In genomic region chr2:68413466-68413865, GRCh38 we compare ENCODE assay signal across 27 cellular contexts. TPM values are rescaled to one million over a fixed set of nuclear protein-coding genes. Genes with fewer than 3 reads are reported as not detected.
"Had no signal": no experiment of that assay in that cellular context is flagged by ENCODE, and none has a peak within 500 bp of the region (broad histone marks: within the 10 kb centered on the region; RNA-seq: fewer than 3 reads in every experiment).

No MANE protein-coding gene starts in this region.

- H3K4me3 ChIP-seq: esophagus squamous epithelium, pancreas, prostate gland, sigmoid colon, testis, transverse colon had no signal

- ATAC-seq: pancreas; stimulated activated effector memory CD8-positive, alpha-beta T cell treated with anti-CD3 and anti-CD28 coated beads, Interleukin-12 subunit alpha, Interleukin-12 subunit beta, amount 100 ng/mL, for 72 hours; stimulated activated naive CD8-positive, alpha-beta T cell treated with anti-CD3 and anti-CD28 coated beads, Interleukin-15, amount 100 ng/mL, for 72 hours had no signal

- H3K9me3 Mint-ChIP-seq: neural crest cell; stimulated activated effector memory CD8-positive, alpha-beta T cell treated with anti-CD3 and anti-CD28 coated beads, Interleukin-12 subunit alpha, Interleukin-12 subunit beta, amount 100 ng/mL, for 72 hours had no signal

- DNase-seq: activated CD4-positive, alpha-beta T cell treated with anti-CD3 and anti-CD28 coated beads for 48 hours; activated CD4-positive, alpha-beta T cell treated with anti-CD3 and anti-CD28 coated beads, Interleukin-2, amount 50 U/mL, for 48 hours; activated CD8-positive, alpha-beta memory T cell treated with anti-CD3 and anti-CD28 coated beads, Interleukin-2, amount 50 U/mL, for 4 hours; activated gamma-delta T cell treated with Interleukin-2 at 50 U/mL for 16 hours; activated naive CD4-positive, alpha-beta T cell treated with anti-CD3 and anti-CD28 coated beads, Interleukin-2, amount 50 U/mL, for 16 hours; activated T-cell treated with anti-CD3 and anti-CD28 coated beads, Interleukin-2, amount 50 U/mL, for 1 hour; amniotic stem cell; central memory CD4-positive, alpha-beta T cell; esophagus squamous epithelium; foreskin melanocyte; left cardiac atrium; mammary epithelial cell; nucleus accumbens; pancreas; retina; sigmoid colon; small intestine; stimulated activated CD4-positive, alpha-beta T cell treated with anti-CD3 and anti-CD28 coated beads, Interleukin-4, amount 100 ng/mL, for 24 hours; stimulated activated naive CD8-positive, alpha-beta T cell treated with anti-CD3 and anti-CD28 coated beads, Interleukin-15, amount 100 ng/mL, for 72 hours; T-helper 1 cell; testis; transverse colon had no signal

- H3K4me1 ChIP-seq: pancreas, prostate gland, sigmoid colon, testis, transverse colon had no signal

- H3K27me3 Mint-ChIP-seq: dendritic cell treated with granulocyte-macrophage colony-stimulating factor and Interleukin-4, amounts not matched to agents 40 ng/mL and 50 ng/mL, for 4 days had no signal

- H3K36me3 Mint-ChIP-seq: stimulated activated effector memory CD8-positive, alpha-beta T cell treated with anti-CD3 and anti-CD28 coated beads, Interleukin-12 subunit alpha, Interleukin-12 subunit beta, amount 100 ng/mL, for 72 hours had no signal

- H3K27me3 ChIP-seq: esophagus squamous epithelium, pancreas, sigmoid colon, testis, transverse colon had no signal

- H3K4me3 Mint-ChIP-seq: dendritic cell treated with granulocyte-macrophage colony-stimulating factor and Interleukin-4, amounts not matched to agents 40 ng/mL and 50 ng/mL, for 4 days; neural crest cell; stimulated activated effector memory CD8-positive, alpha-beta T cell treated with anti-CD3 and anti-CD28 coated beads, Interleukin-12 subunit alpha, Interleukin-12 subunit beta, amount 100 ng/mL, for 72 hours; stimulated activated naive CD8-positive, alpha-beta T cell treated with anti-CD3 and anti-CD28 coated beads, Interleukin-15, amount 100 ng/mL, for 72 hours had no signal

- H3K27ac ChIP-seq: esophagus squamous epithelium, pancreas, prostate gland, sigmoid colon, testis, transverse colon had no signal

- H3K36me3 ChIP-seq: esophagus squamous epithelium, pancreas, prostate gland, sigmoid colon, transverse colon had no signal

- H3K9me3 ChIP-seq: esophagus squamous epithelium, pancreas, prostate gland, sigmoid colon, testis, transverse colon had no signal

RNA-seq across cellular contexts. Expression of gene PLEK, which starts 48.4 kb away (rescaled TPM):
- total RNA-seq: astrocyte, neural crest cell had no signal
